Comparison of ENCODE assay signal across 8 cellular contexts in the genomic region with DNA sequence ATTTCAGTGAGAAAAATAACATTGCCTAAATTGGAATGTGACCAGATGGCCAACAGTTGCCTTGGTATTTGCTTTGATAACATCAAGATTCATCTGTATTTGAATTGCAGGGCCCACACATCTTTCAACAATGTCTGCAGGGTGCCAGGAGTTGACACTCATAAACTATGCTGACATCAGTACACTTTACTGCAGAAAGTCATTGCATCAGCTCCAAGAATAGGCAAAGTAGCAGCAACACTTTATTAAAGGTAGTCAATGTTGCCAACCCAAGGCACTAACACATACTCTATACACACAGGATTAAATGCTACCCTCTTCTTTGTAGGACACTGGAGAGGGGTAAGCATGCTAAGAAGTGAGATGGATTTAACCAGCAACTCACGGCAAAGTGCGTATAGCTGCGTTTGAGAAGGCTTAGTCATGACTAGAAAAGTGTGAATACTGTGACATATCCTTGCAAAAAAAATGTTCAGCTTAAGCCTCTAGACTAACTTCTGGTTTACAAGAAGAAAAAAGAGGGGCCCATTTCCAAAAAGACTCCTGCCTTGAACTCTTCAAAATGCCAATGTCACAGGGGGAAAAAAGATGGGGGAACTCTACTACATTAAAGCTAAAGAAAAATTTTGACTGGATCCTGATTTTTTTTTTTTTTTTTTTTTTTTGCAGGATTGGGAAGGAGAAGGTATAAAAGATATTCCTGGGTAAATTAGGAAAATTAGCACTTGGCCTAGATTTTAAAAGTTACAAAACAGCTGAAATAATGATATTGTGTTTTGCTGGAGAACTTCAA. TPM values are rescaled to one million over a fixed set of nuclear protein-coding genes. Genes with fewer than 3 reads are reported as not detected.
A peak's percentile ranks its signal among the peaks of the same experiment; 100 is the strongest.
DNase-seq lines count a peak whose midpoint lies in the region; ATAC-seq and TF ChIP-seq lines count a peak whose summit lies in the region.

No MANE protein-coding gene starts in this region.

- peaks cover 29% of the 10 kb centered on the region for H3K36me3 Mint-ChIP-seq in central memory CD8-positive, alpha-beta T cell (ENCODE audit: insufficient read depth)

- H3K4me3 ChIP-seq in MG63 (no peak overlapping the region), osteoblast (ENCODE audit: insufficient read depth, low read length) (peak overlapping the region; percentile 23)

- H3K9me3 Mint-ChIP-seq in central memory CD8-positive, alpha-beta T cell, result no peaks in the 10 kb centered on the region

- ATAC-seq in central memory CD8-positive, alpha-beta T cell (replicated peaks; ENCODE audit: extremely low read depth, poor library complexity, severe bottlenecking), result no peak
- ATAC-seq in GM21576 (IDR thresholded peaks at IDR 0.05; ENCODE audit: unreplicated experiment), result no peak
- ATAC-seq in HG02759 (IDR thresholded peaks at IDR 0.05; ENCODE audit: unreplicated experiment), result no peak
- no peak for ATAC-seq in GM18498 (IDR thresholded peaks at IDR 0.05; ENCODE audit: unreplicated experiment)

- peak overlapping the region; percentile 99 for H3K27ac ChIP-seq in osteoblast (ENCODE audit: low read depth, low read length)

- H3K36me3 ChIP-seq in MG63 (peaks cover 3% of the 10 kb centered on the region; the same call in 1 of the 2 replicates), osteoblast (ENCODE audit: insufficient read depth, low read length) (no peaks in the 10 kb centered on the region)

- peaks cover 18% of the 10 kb centered on the region for H3K79me2 ChIP-seq in osteoblast (ENCODE audit: insufficient read depth, low read length)

- H3K9me3 ChIP-seq in MG63 (no peaks in the 10 kb centered on the region), osteoblast (ENCODE audit: low read depth, low read length) (no peaks in the 10 kb centered on the region)

- H2AFZ ChIP-seq in osteoblast (ENCODE audit: low read length), result no peak overlapping the region

- peak overlapping the region; percentile 95 for H3K27ac Mint-ChIP-seq in central memory CD8-positive, alpha-beta T cell (ENCODE audit: low read depth)

- H3K27me3 Mint-ChIP-seq in central memory CD8-positive, alpha-beta T cell, result no peaks in the 10 kb centered on the region

- H4K20me1 ChIP-seq in osteoblast (ENCODE audit: insufficient read depth, low read length), result peaks cover 16% of the 10 kb centered on the region

- H3K4me3 Mint-ChIP-seq in central memory CD8-positive, alpha-beta T cell, result peak overlapping the region; percentile 95

- H3K4me2 ChIP-seq in osteoblast (ENCODE audit: insufficient read depth, low read length), result peak overlapping the region; percentile 92

- no peak for TF ChIP-seq CTCF in osteoblast (IDR thresholded peaks at IDR 0.05; ENCODE audit: extremely low read depth, low read depth, low read length)

- H3K4me1 ChIP-seq in osteoblast (ENCODE audit: insufficient read depth, low read length), result peaks cover 47% of the 10 kb centered on the region

- H3K27me3 ChIP-seq in MG63 (no peaks in the 10 kb centered on the region), osteoblast (ENCODE audit: insufficient read depth, low read length) (no peaks in the 10 kb centered on the region)

- H3K4me1 Mint-ChIP-seq in central memory CD8-positive, alpha-beta T cell, result peaks cover 34% of the 10 kb centered on the region

- DNase-seq in DMS 273 treated with DMSO at 0.1 percent for 48 hours (lab: John Stamatoyannopoulos, UW) (peak; percentile 87), MG63 (peak; percentile 56), osteoblast (ENCODE audit: insufficient read length, low spot score, missing footprints) (peak; percentile 78), NCI-H1105 (lab: John Stamatoyannopoulos, UW) (no peak)
- no peak for DNase-seq in central memory CD8-positive, alpha-beta T cell (ENCODE audit: low spot score in 2 of 2)

RNA-seq across cellular contexts. Expression of a gene that starts 2.2 kb away (rescaled TPM):
- total RNA-seq in MG63 (2014; rRNA removed; shearing (Covaris generic); ENCODE audit: low replicate concordance), result 13.1 and 28.5 TPM in 2 replicates
- 31.2 and 32.2 TPM in 2 replicates for total RNA-seq in osteoblast

RNA-seq across cellular contexts. Expression of a gene that starts 2.7 kb away (rescaled TPM):
- total RNA-seq in MG63 (2014; rRNA removed; shearing (Covaris generic); ENCODE audit: low replicate concordance), result 11.1 and 15.4 TPM in 2 replicates
- total RNA-seq in osteoblast, result 69.0 and 73.8 TPM in 2 replicates

RNA-seq across cellular contexts. Expression of a gene that starts 45.0 kb away (rescaled TPM):
- total RNA-seq in MG63 (2014; rRNA removed; shearing (Covaris generic); ENCODE audit: low replicate concordance), result 20.0 and 25.8 TPM in 2 replicates
- total RNA-seq in osteoblast, result 63.1 and 73.8 TPM in 2 replicates

Comparison
In these comparisons a context has a peak if more than half of its experiments do, and no peak if none do; other contexts are left out.
1. DNase-seq: peak in DMS 273 treated with DMSO at 0.1 percent for 48 hours (single experiment), MG63 (single experiment) and osteoblast (single experiment); none in central memory CD8-positive, alpha-beta T cell (0 of 2) and NCI-H1105 (single experiment).